In the genomic region with DNA sequence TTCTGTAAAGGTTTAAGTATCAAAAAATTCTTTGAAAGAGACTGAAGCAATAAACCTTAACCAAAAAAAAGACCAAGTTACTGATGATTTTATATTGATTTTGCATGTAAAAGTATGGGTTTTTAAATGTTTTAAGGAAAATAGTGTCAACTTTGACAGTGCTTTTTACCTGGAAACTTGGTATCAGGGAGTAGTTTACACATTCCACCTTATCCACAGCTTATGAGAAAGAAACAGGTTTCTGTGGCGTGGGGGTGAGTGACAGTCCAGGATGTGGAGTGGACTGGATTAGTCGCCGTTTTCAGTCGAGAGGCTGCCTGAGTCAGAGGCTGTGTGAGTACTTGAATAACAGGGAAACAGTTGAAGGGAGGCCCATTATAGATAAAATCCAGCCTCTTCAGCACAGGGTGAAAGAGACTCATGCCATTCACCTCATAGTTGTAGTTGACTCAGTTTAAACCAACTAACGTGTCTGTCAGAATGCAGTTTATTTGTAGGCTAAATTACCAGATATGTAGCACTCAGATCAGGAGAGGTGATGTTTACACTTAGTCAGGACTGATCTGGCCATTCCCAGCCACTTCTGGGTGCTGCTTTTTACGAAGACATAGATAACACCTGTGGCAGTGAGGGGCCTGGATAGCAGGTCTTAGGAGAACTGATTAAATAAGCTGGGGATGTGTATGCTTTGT, we compare ENCODE assay signal across 8 cellular contexts. TPM values are rescaled to one million over a fixed set of nuclear protein-coding genes. Genes with fewer than 3 reads are reported as not detected.
DNase-seq lines count a peak whose midpoint lies in the region; ATAC-seq and TF ChIP-seq lines count a peak whose summit lies in the region.

No MANE protein-coding gene starts in this region.

- no peaks in the 10 kb centered on the region for H3K27me3 ChIP-seq in RWPE2 (ENCODE audit: insufficient read depth, poor library complexity, severe bottlenecking)
- H3K27me3 ChIP-seq in lung (ENCODE audit: control insufficient read depth, insufficient read depth): no peaks in the 10 kb centered on the region
- H3K27me3 ChIP-seq in subcutaneous abdominal adipose tissue (ENCODE audit: control insufficient read depth in 5 of 5, insufficient read depth in 4 of 5, low read length in 5 of 5): no peaks in the 10 kb centered on the region

- H3K36me3 ChIP-seq in RWPE2 (ENCODE audit: low read depth) (no peaks in the 10 kb centered on the region), lung (ENCODE audit: control insufficient read depth in 2 of 2, insufficient read depth in 2 of 2, low read length in 2 of 2) (peaks cover 0 to 1% of the 10 kb centered on the region in 2 donors), subcutaneous abdominal adipose tissue (ENCODE audit: control insufficient read depth in 5 of 5, insufficient read depth in 5 of 5, low read length in 5 of 5) (peaks cover 0 to 13% (median 3%) of the 10 kb centered on the region in 5 donors)

- no peak overlapping the region for H3K27ac ChIP-seq in RWPE2 (ENCODE audit: poor library complexity, severe bottlenecking)
- H3K27ac ChIP-seq in lung (ENCODE audit: low read depth in 1 of 2, low read length in 1 of 2): peak overlapping the region; percentile 26 to 33
- H3K27ac ChIP-seq in subcutaneous abdominal adipose tissue (ENCODE audit: low read depth, low read length): peak overlapping the region; percentile 5

- peak; percentile 76 for DNase-seq in EL
- no peak for DNase-seq in RWPE2 (ENCODE audit: low spot score)
- DNase-seq in astrocyte of the spinal cord (ENCODE audit: low read depth, low spot score): peak; percentile 74
- peak; percentile 74 for DNase-seq in lung (ENCODE audit: low spot score)
- DNase-seq in NCI-H2196 (lab: John Stamatoyannopoulos, UW; ENCODE audit: unreplicated experiment): no peak

- peak overlapping the region in 1 of 5 donors; percentile 2 for H3K9ac ChIP-seq in subcutaneous abdominal adipose tissue (ENCODE audit: low read length in 5 of 5)

- in situ Hi-C loops in astrocyte of the spinal cord (cut with HindIII; ENCODE audit: low sequenced_read_pairs): no loop called here

- peaks cover 2% of the 10 kb centered on the region for H3K4me1 ChIP-seq in RWPE2 (ENCODE audit: insufficient read depth, poor library complexity, severe bottlenecking)
- H3K4me1 ChIP-seq in lung (ENCODE audit: control insufficient read depth in 2 of 2, insufficient read depth in 2 of 2, low read length in 2 of 2): peaks cover 5 to 10% of the 10 kb centered on the region in 2 donors
- H3K4me1 ChIP-seq in subcutaneous abdominal adipose tissue (ENCODE audit: control insufficient read depth in 5 of 5, insufficient read depth in 5 of 5, low read length in 5 of 5): peaks cover 2 to 28% (median 15%) of the 10 kb centered on the region in 5 donors

- H3K9me3 ChIP-seq in RWPE2 (ENCODE audit: severe bottlenecking) (no peaks in the 10 kb centered on the region), lung (ENCODE audit: control insufficient read depth in 2 of 2, insufficient read depth in 1 of 2, low read length in 1 of 2) (no peaks in the 10 kb centered on the region), subcutaneous abdominal adipose tissue (ENCODE audit: control insufficient read depth in 5 of 5, low read length in 5 of 5) (no peaks in the 10 kb centered on the region)

- TF ChIP-seq CTCF in RWPE2 (IDR thresholded peaks at IDR 0.05; ENCODE audit: poor library complexity, severe bottlenecking) (no peak), astrocyte of the spinal cord (IDR thresholded peaks at IDR 0.05; ENCODE audit: low read depth, low read length) (no peak), lung (IDR thresholded peaks at IDR 0.05; ENCODE audit: control extremely low read depth, extremely low read depth) (no peak)

- no peak overlapping the region for H3K4me3 ChIP-seq in RWPE2 (ENCODE audit: severe bottlenecking)
- no peak overlapping the region for H3K4me3 ChIP-seq in astrocyte of the spinal cord (ENCODE audit: low read depth, low read length)
- no peak overlapping the region for H3K4me3 ChIP-seq in lung
- no peak overlapping the region for H3K4me3 ChIP-seq in subcutaneous abdominal adipose tissue (ENCODE audit: low read depth in 1 of 5, low read length in 5 of 5)

- 42 to 53% methylated on average over 6 of the region's 6 CpGs for WGBS in lung, 2 donors

- ATAC-seq in HG02678 (IDR thresholded peaks at IDR 0.05; ENCODE audit: unreplicated experiment) (peak; percentile 36), RWPE2 (ENCODE audit: low read depth) (peak; percentile 88), lung (ENCODE audit: insufficient read depth, low FRiP score) (peak; percentile 74), GM19035 (IDR thresholded peaks at IDR 0.05; ENCODE audit: unreplicated experiment) (no peak)

RNA-seq across cellular contexts. Expression of a gene that starts 0.6 kb away (rescaled TPM):
- total RNA-seq in lung: 10 to 100 TPM in 1 of 2 donors, 1 to 10 TPM in 1; 6.3 to 38.3 TPM
- 10 to 100 TPM in 1 of 2 donors, 1 to 10 TPM in 1; 6.6 to 25.5 TPM for polyA plus RNA-seq in lung

RNA-seq across cellular contexts. Expression of a gene that starts 49.6 kb away (rescaled TPM):
- 1 to 10 TPM in 1 of 2 donors, under 1 TPM in 1; 0.21 to 1.3 TPM for total RNA-seq in lung
- polyA plus RNA-seq in lung: under 1 TPM; 0.24 to 0.60 TPM

Comparison
In these comparisons a context has a peak if more than half of its experiments do, and no peak if none do; other contexts are left out.
1. DNase-seq: peak in EL (single experiment), astrocyte of the spinal cord (single experiment) and lung (single experiment); none in RWPE2 (single experiment) and NCI-H2196 (single experiment).